In genomic region chr2:239576784-239577183, GRCh38 we compare ENCODE assay signal across 28 cellular contexts.
"Had no signal": no experiment of that assay in that cellular context is flagged by ENCODE, and none has a peak within 500 bp of the region (broad histone marks: within the 10 kb centered on the region; RNA-seq: fewer than 3 reads in every experiment).

No MANE protein-coding gene starts in this region.

- H3K9me3 ChIP-seq: left lung, mucosa of descending colon, pancreas, prostate gland, uterus had no signal

- H3K9me3 Mint-ChIP-seq: naive thymus-derived CD4-positive, alpha-beta T cell; natural killer cell treated with Interleukin-12 subunit alpha and Interleukin-12 subunit beta and Interleukin-15 and Interleukin-18, amount 100 ng/mL, for 72 hours; stimulated activated memory B cell treated with anti-CD40 and anti-IgM and Interleukin-4, amounts not matched to agents 10 μg/mL and 1 μg/mL and 100 μg/mL, for 72 hours; type B pancreatic cell had no signal

- H3K36me3 ChIP-seq: left lung, pancreas, prostate gland, tibial nerve, uterus had no signal

- H3K27ac ChIP-seq: left lung, pancreas, prostate gland, skin epidermis, tibial nerve, uterus had no signal

- FAIRE-seq: keratinocyte, pancreas had no signal

- H3K27me3 ChIP-seq: pancreas, tibial nerve, uterus had no signal

- H3K27me3 Mint-ChIP-seq: stimulated activated naive CD8-positive, alpha-beta T cell treated with anti-CD3 and anti-CD28 coated beads, Interleukin-15, amount 100 ng/mL, for 72 hours had no signal

- H3K4me3 Mint-ChIP-seq: naive thymus-derived CD4-positive, alpha-beta T cell; natural killer cell treated with Interleukin-12 subunit alpha and Interleukin-12 subunit beta and Interleukin-15 and Interleukin-18, amount 100 ng/mL, for 72 hours; stimulated activated memory B cell treated with anti-CD40 and anti-IgM and Interleukin-4, amounts not matched to agents 10 μg/mL and 1 μg/mL and 100 μg/mL, for 72 hours; stimulated activated naive CD8-positive, alpha-beta T cell treated with anti-CD3 and anti-CD28 coated beads, Interleukin-15, amount 100 ng/mL, for 72 hours; type B pancreatic cell had no signal

- H3K4me3 ChIP-seq: left lung, lung, mucosa of descending colon, pancreas, prostate gland, skin epidermis, tibial nerve, uterus had no signal

- H3K36me3 Mint-ChIP-seq: naive thymus-derived CD4-positive, alpha-beta T cell; natural killer cell treated with Interleukin-12 subunit alpha and Interleukin-12 subunit beta and Interleukin-15 and Interleukin-18, amount 100 ng/mL, for 72 hours; stimulated activated memory B cell treated with anti-CD40 and anti-IgM and Interleukin-4, amounts not matched to agents 10 μg/mL and 1 μg/mL and 100 μg/mL, for 72 hours; type B pancreatic cell had no signal

- DNase-seq: hippocampal formation; mesendoderm; midbrain; naive thymus-derived CD4-positive, alpha-beta T cell; nucleus accumbens; retina; stimulated activated CD4-positive, alpha-beta T cell treated with anti-CD3 and anti-CD28 coated beads, Interleukin-1b, Interleukin-23, amount 100 ng/mL, for 48 hours; stimulated activated CD4-positive, alpha-beta T cell treated with anti-CD3 and anti-CD28 coated beads, Interleukin-2, amount 100 ng/mL, for 48 hours; stimulated activated CD4-positive, alpha-beta T cell treated with anti-CD3 and anti-CD28 coated beads, Interleukin-4, amount 100 ng/mL, for 4 hours; stimulated activated CD8-positive, alpha-beta memory T cell treated with anti-CD3 and anti-CD28 coated beads, Interleukin-4, amount 100 ng/mL, for 48 hours; stimulated activated naive CD4-positive, alpha-beta T cell treated with Interleukin-2 at 50 U/mL for 16 hours; stimulated activated naive CD8-positive, alpha-beta T cell treated with anti-CD3 and anti-CD28 coated beads, Interleukin-15, amount 100 ng/mL, for 72 hours; substantia nigra; uterus had no signal

- H3K4me1 ChIP-seq: left lung, pancreas, prostate gland had no signal

- H3K4me1 Mint-ChIP-seq: stimulated activated memory B cell treated with anti-CD40 and anti-IgM and Interleukin-4, amounts not matched to agents 10 μg/mL and 1 μg/mL and 100 μg/mL, for 72 hours had no signal

- ATAC-seq: left colon; left lung; mucosa of descending colon; naive thymus-derived CD4-positive, alpha-beta T cell; natural killer cell treated with Interleukin-12 subunit alpha and Interleukin-12 subunit beta and Interleukin-15 and Interleukin-18, amount 100 ng/mL, for 72 hours; pancreas; right cardiac atrium; sciatic nerve; stimulated activated memory B cell treated with anti-CD40 and anti-IgM and Interleukin-4, amounts not matched to agents 10 μg/mL and 1 μg/mL and 100 μg/mL, for 72 hours; stimulated activated naive CD8-positive, alpha-beta T cell treated with anti-CD3 and anti-CD28 coated beads, Interleukin-15, amount 100 ng/mL, for 72 hours had no signal

- H3K27ac Mint-ChIP-seq: naive thymus-derived CD4-positive, alpha-beta T cell; natural killer cell treated with Interleukin-12 subunit alpha and Interleukin-12 subunit beta and Interleukin-15 and Interleukin-18, amount 100 ng/mL, for 72 hours; stimulated activated memory B cell treated with anti-CD40 and anti-IgM and Interleukin-4, amounts not matched to agents 10 μg/mL and 1 μg/mL and 100 μg/mL, for 72 hours; type B pancreatic cell had no signal
